In the genomic region with DNA sequence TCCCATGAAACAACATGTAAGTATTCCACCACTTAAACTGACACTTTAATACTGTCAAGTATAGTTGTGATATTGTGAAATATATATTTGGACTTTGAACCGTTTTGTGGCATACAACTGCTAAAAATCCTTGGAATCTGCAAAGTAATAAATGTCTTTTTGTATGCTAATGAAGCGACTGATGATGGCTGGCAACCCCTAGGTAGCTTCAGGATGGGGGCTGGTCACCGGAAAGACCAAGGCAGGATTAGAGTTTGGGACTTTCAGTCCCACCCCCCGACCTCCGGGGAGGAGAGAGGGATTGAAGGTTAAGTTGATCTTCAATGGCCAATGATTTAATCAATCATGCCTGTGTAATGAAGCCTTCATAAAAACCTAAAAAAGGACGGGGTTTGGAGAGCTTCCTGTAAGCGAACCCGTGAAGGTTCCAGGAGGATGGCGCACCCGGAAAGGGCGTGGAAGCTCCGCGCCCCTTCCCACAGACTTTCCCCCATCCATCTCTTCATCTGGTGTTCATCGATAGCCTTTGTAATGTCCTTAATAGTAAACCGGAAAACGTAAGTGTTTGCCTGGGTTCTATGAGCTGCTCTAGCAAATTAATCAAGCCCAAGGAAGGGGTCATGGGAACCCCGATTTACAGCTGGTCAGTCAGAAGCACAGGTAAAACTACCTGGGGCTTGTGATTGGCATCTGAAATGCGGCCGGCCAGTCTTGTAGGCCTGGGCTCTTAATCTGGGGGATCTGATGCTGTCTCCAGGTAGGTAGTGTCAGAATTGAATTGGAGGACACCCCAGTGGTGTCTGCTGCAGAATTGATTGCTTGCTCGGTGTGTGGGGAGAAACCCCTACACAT, we compare ENCODE assay signal across 1 cellular context.
TF ChIP-seq lines count a peak whose summit lies in the region.

No MANE protein-coding gene starts in this region.

TF ChIP-seq in IMR-90, 13 proteins besides CTCF, POLR2A, EP300 and RAD21:
- TF ChIP-seq, protein P1, sequence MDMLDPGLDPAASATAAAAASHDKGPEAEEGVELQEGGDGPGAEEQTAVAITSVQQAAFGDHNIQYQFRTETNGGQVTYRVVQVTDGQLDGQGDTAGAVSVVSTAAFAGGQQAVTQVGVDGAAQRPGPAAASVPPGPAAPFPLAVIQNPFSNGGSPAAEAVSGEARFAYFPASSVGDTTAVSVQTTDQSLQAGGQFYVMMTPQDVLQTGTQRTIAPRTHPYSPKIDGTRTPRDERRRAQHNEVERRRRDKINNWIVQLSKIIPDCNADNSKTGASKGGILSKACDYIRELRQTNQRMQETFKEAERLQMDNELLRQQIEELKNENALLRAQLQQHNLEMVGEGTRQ (IDR thresholded peaks at IDR 0.05; ENCODE audit: low read depth, low read length) = no peak
- TF ChIP-seq CHD1 (IDR thresholded peaks at IDR 0.05; ENCODE audit: low read depth, low read length) = no peak
- TF ChIP-seq CEBPB (IDR thresholded peaks at IDR 0.05; ENCODE audit: low read depth, low read length) = peak; percentile 49
